ENCODE assay signal across 24 cellular contexts in the genomic region with DNA sequence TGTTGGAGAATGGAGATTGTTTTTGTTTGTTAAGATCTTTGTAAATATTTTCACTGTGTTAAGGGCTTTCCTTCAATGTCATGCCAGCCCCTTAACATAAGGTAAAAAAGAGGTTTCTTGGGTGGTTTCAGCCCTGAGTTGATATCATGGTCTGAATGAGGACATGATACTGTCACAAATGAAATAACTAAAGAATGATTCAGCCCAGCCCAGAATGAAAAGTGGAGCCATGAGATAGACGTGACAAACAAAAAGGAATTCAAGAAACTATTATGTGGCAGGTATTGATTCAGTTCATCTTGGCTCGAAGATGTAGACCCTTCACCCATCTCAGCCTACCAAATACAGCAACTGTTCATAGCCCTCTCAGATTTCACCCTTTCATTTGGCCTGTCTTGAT.
"Had no signal": no experiment of that assay in that cellular context is flagged by ENCODE, and none has a peak within 500 bp of the region (broad histone marks: within the 10 kb centered on the region; RNA-seq: fewer than 3 reads in every experiment).

No MANE protein-coding gene starts in this region.

- H3K9me3 ChIP-seq: ascending aorta, esophagus muscularis mucosa, ovary, sigmoid colon, suprapubic skin, tibial artery, upper lobe of right lung had no signal

- ATAC-seq: foreskin keratinocyte; naive thymus-derived CD4-positive, alpha-beta T cell; upper lobe of right lung had no signal

- H3K36me3 ChIP-seq: ascending aorta, esophagus muscularis mucosa, ovary, sigmoid colon, suprapubic skin, tibial artery, upper lobe of right lung had no signal

- H3K27ac ChIP-seq: esophagus muscularis mucosa, foreskin keratinocyte, ovary, sigmoid colon, suprapubic skin, upper lobe of right lung had no signal

- H3K4me1 ChIP-seq: foreskin keratinocyte, sigmoid colon, upper lobe of right lung had no signal

- H3K27me3 ChIP-seq: ascending aorta, esophagus muscularis mucosa, ovary, sigmoid colon, suprapubic skin, tibial artery, upper lobe of right lung had no signal

- H3K4me3 ChIP-seq: ascending aorta, esophagus muscularis mucosa, ovary, sigmoid colon, suprapubic skin, tibial artery, upper lobe of right lung had no signal

- FAIRE-seq: islet of Langerhans, TTC549 had no signal

- DNase-seq: activated CD4-positive, alpha-beta memory T cell treated with anti-CD3 and anti-CD28 coated beads for 36 hours; activated CD4-positive, alpha-beta T cell treated with anti-CD3 and anti-CD28 coated beads, Interleukin-2, amount 10 ng/mL, durations not matched to agents 24 days and 14 days; activated CD4-positive, CD25-positive, alpha-beta regulatory T cell treated with anti-CD3 and anti-CD28 coated beads, Interleukin-2, amount 50 U/mL, for 72 hours; activated CD8-positive, alpha-beta memory T cell treated with anti-CD3 and anti-CD28 coated beads, Interleukin-2, amount 50 U/mL, for 4 hours; activated gamma-delta T cell; activated naive CD4-positive, alpha-beta T cell treated with anti-CD3 and anti-CD28 coated beads, Interleukin-2, amount 10 ng/mL, durations not matched to agents 7 days and 5 days; activated naive CD8-positive, alpha-beta T cell treated with anti-CD3 and anti-CD28 coated beads, Interleukin-2, amount 10 ng/mL, durations not matched to agents 7 days and 5 days; activated T-cell treated with anti-CD3 and anti-CD28 coated beads, Interleukin-2, amount 50 U/mL, for 1 hour; endodermal cell; foreskin keratinocyte; mammary epithelial cell; naive thymus-derived CD4-positive, alpha-beta T cell; ovary; retina; sigmoid colon; stimulated activated naive CD4-positive, alpha-beta T cell; T-helper 9 cell; tibial artery; upper lobe of right lung had no signal
